Comparison of ENCODE assay signal across 1 cellular context in genomic region chr19:52094526-52094925, GRCh38.
TF ChIP-seq lines count a peak whose summit lies in the region.

No MANE protein-coding gene starts in this region.

TF ChIP-seq in H1, 55 proteins besides CTCF, POLR2A, EP300 and RAD21:
- no peak for TF ChIP-seq JUN (IDR thresholded peaks at IDR 0.05; ENCODE audit: low read depth, low read length)
- no peak for TF ChIP-seq EGR1 (IDR thresholded peaks at IDR 0.05; ENCODE audit: borderline replicate concordance, low read depth, low read length)
- TF ChIP-seq KDM5A (IDR thresholded peaks at IDR 0.05; ENCODE audit: low read length): no peak
- TF ChIP-seq SAP30 (IDR thresholded peaks at IDR 0.05; ENCODE audit: insufficient read depth, insufficient replicate concordance, low read length): no peak
- no peak for TF ChIP-seq ATF2 (IDR thresholded peaks at IDR 0.05; ENCODE audit: low read length)
- no peak for TF ChIP-seq CREB1 (IDR thresholded peaks at IDR 0.05)
- TF ChIP-seq NANOG (IDR thresholded peaks at IDR 0.05; ENCODE audit: insufficient read depth, low read depth, low read length, poor library complexity, severe bottlenecking): no peak
- no peak for TF ChIP-seq RXRA (IDR thresholded peaks at IDR 0.05; ENCODE audit: insufficient read depth, low read depth, low read length)
- no peak for TF ChIP-seq POU5F1 (IDR thresholded peaks at IDR 0.05; ENCODE audit: low read depth, low read length)
- TF ChIP-seq ASH2L (IDR thresholded peaks at IDR 0.05; ENCODE audit: low read length): no peak
- no peak for TF ChIP-seq SIN3A (conservative IDR thresholded peaks at IDR 0.05 in 1 of 2, IDR thresholded peaks at IDR 0.05 in 1 of 2; ENCODE audit: low read depth in 1 of 2, low read length in 2 of 2)
- TF ChIP-seq CHD7 (IDR thresholded peaks at IDR 0.05; ENCODE audit: insufficient replicate concordance, low read length): no peak
- no peak for TF ChIP-seq RNF2 (IDR thresholded peaks at IDR 0.05; ENCODE audit: borderline replicate concordance, low read depth, low read length, missing control alignments, poor library complexity, severe bottlenecking)
- no peak for TF ChIP-seq MAX (IDR thresholded peaks at IDR 0.05)
- TF ChIP-seq E2F6 (IDR thresholded peaks at IDR 0.05): no peak
- TF ChIP-seq RBBP5 (IDR thresholded peaks at IDR 0.05; ENCODE audit: borderline replicate concordance, low read depth, low read length): no peak
- TF ChIP-seq BRCA1 (IDR thresholded peaks at IDR 0.05; ENCODE audit: low read depth, low read length): no peak
- TF ChIP-seq TBP (IDR thresholded peaks at IDR 0.05; ENCODE audit: low read depth, low read length): no peak
- no peak for TF ChIP-seq SP2 (IDR thresholded peaks at IDR 0.05; ENCODE audit: low read length)
